Comparison of ENCODE assay signal across 20 cellular contexts in genomic region chr14:76228138-76228537, GRCh38.
DNase-seq lines count a peak whose midpoint lies in the region; ATAC-seq and TF ChIP-seq lines count a peak whose summit lies in the region.
"Had no signal": no experiment of that assay in that cellular context is flagged by ENCODE, and none has a peak within 500 bp of the region (broad histone marks: within the 10 kb centered on the region; RNA-seq: fewer than 3 reads in every experiment).

No MANE protein-coding gene starts in this region.

- H3K27me3 ChIP-seq in OCI-LY3 (ENCODE audit: low read depth, low read length) (no peaks in the 10 kb centered on the region), neuronal stem cell (ENCODE audit: control insufficient read depth in 3 of 3, insufficient read depth in 3 of 3, low read depth in 1 of 3, low read length in 3 of 3) (no peaks in the 10 kb centered on the region)
- H3K27me3 ChIP-seq: BLaER1 had no signal

- no peak for TF ChIP-seq CTCF in GM12864 (IDR thresholded peaks at IDR 0.05; ENCODE audit: low read depth, low read length, missing control alignments)
- no peak for TF ChIP-seq CTCF in OCI-LY3 (IDR thresholded peaks at IDR 0.05; ENCODE audit: low read depth, low read length)
- no peak for TF ChIP-seq CTCF in RWPE1 (conservative IDR thresholded peaks at IDR 0.05; ENCODE audit: low read depth)

- H3K36me3 Mint-ChIP-seq in activated T-cell treated with anti-CD3 and anti-CD28 coated beads, Interleukin-2, amount 50 U/mL, for 24 hours (ENCODE audit: low read depth), result peaks cover 5% of the 10 kb centered on the region
- no peaks in the 10 kb centered on the region for H3K36me3 Mint-ChIP-seq in effector memory CD8-positive, alpha-beta T cell (ENCODE audit: insufficient read depth)

- CTCF ChIA-PET in RWPE1 (lab: Yijun Ruan, JAX), result no interaction called here

- H3K4me3 ChIP-seq in GM12864 (ENCODE audit: low read depth, low read length), result peak overlapping the region; percentile 31; the same call in 1 of the 2 replicates
- H3K4me3 ChIP-seq in OCI-LY3 (ENCODE audit: low read length), result peak overlapping the region; percentile 10; the same call in 1 of the 2 replicates
- H3K4me3 ChIP-seq in neuronal stem cell (ENCODE audit: low read length in 2 of 2), result no peak overlapping the region
- H3K4me3 ChIP-seq: BLaER1, GM23338, K562 had no signal

- H3K79me1 ChIP-seq in neuronal stem cell (ENCODE audit: low read depth, low read length), result no peaks in the 10 kb centered on the region

- no peak overlapping the region for H2BK5ac ChIP-seq in neuronal stem cell (ENCODE audit: low read length)

- no peak overlapping the region for H2AK5ac ChIP-seq in neuronal stem cell (ENCODE audit: low read depth, low read length)

- WGBS in neuronal stem cell (ENCODE audit: extremely low coverage in 2 of 2, insufficient read length in 2 of 2, insufficient replicate concordance in 1 of 2), 2 donors, result no CpG with 5 or more reads among the region's 10 CpGs

- H3K9me3 ChIP-seq in OCI-LY3 (ENCODE audit: insufficient read depth, low read length) (no peaks in the 10 kb centered on the region), neuronal stem cell (replicated peaks in 1 of 2; ENCODE audit: control insufficient read depth in 2 of 2, insufficient read depth in 1 of 2, low read depth in 1 of 2, low read length in 2 of 2) (peaks cover 0 to 7% of the 10 kb centered on the region in 2 donors)
- H3K9me3 ChIP-seq: BLaER1 had no signal

- DNase-seq in GM12864 (ENCODE audit: low read depth) (no peak), neuronal stem cell (ENCODE audit: low spot score) (no peak), RWPE1 (ENCODE audit: low spot score) (no peak), NCI-H187 treated with DMSO at 0.1 percent for 48 hours (lab: John Stamatoyannopoulos, UW) (no peak)
- no peak for DNase-seq in activated T-cell treated with anti-CD3 and anti-CD28 coated beads, Interleukin-2, amount 50 U/mL, for 24 hours
- DNase-seq in effector memory CD8-positive, alpha-beta T cell, result no peak
- DNase-seq: 8988T; CD4-positive, alpha-beta memory T cell; DMS153; DMS79; GDM1 had no signal

- H3K4ac ChIP-seq in neuronal stem cell (ENCODE audit: low read length), result no peak overlapping the region

- H3K36me3 ChIP-seq in OCI-LY3 (replicated peaks; ENCODE audit: low read depth, low read length), result peaks cover 11% of the 10 kb centered on the region
- H3K36me3 ChIP-seq in neuronal stem cell (replicated peaks in 1 of 2; ENCODE audit: control insufficient read depth in 2 of 2, insufficient read depth in 2 of 2, low read length in 2 of 2), result no peaks in the 10 kb centered on the region
- H3K36me3 ChIP-seq: BLaER1 had no signal

- H3K23ac ChIP-seq in neuronal stem cell (ENCODE audit: low read depth, low read length, poor library complexity), result no peak overlapping the region

- no peak overlapping the region for H2BK15ac ChIP-seq in neuronal stem cell (ENCODE audit: low read length)

- no peak overlapping the region for H4K8ac ChIP-seq in neuronal stem cell (ENCODE audit: low read depth, low read length)

- H3K9me3 Mint-ChIP-seq in activated T-cell treated with anti-CD3 and anti-CD28 coated beads, Interleukin-2, amount 50 U/mL, for 24 hours, result peaks cover 15% of the 10 kb centered on the region
- peaks cover 0 to 7% of the 10 kb centered on the region in 2 donors for H3K9me3 Mint-ChIP-seq in effector memory CD8-positive, alpha-beta T cell
- H3K9me3 Mint-ChIP-seq: HFFc6 had no signal

- no peak overlapping the region for H3K18ac ChIP-seq in neuronal stem cell (ENCODE audit: low read length)

- H3K4me3 Mint-ChIP-seq in activated T-cell treated with anti-CD3 and anti-CD28 coated beads, Interleukin-2, amount 50 U/mL, for 24 hours, result no peak overlapping the region
- no peak overlapping the region for H3K4me3 Mint-ChIP-seq in effector memory CD8-positive, alpha-beta T cell
- H3K4me3 Mint-ChIP-seq: CD14-positive monocyte; CD4-positive, alpha-beta memory T cell; GM23338; HFFc6 had no signal

- H2AFZ ChIP-seq in OCI-LY3 (ENCODE audit: low read depth, low read length) (no peak overlapping the region), neuronal stem cell (ENCODE audit: low read length) (no peak overlapping the region)
- H2AFZ ChIP-seq: GM23338 had no signal

- H3K27me3 Mint-ChIP-seq in activated T-cell treated with anti-CD3 and anti-CD28 coated beads, Interleukin-2, amount 50 U/mL, for 24 hours, result no peaks in the 10 kb centered on the region
- no peaks in the 10 kb centered on the region for H3K27me3 Mint-ChIP-seq in effector memory CD8-positive, alpha-beta T cell
- H3K27me3 Mint-ChIP-seq: CD4-positive, alpha-beta memory T cell had no signal

- H3K79me2 ChIP-seq in OCI-LY3 (ENCODE audit: low read length), result no peaks in the 10 kb centered on the region

- H4K20me1 ChIP-seq in OCI-LY3 (ENCODE audit: insufficient read depth, low read length), result no peaks in the 10 kb centered on the region
- H4K20me1 ChIP-seq: BLaER1 had no signal

- peak; percentile 68 for ATAC-seq in GM18868 (IDR thresholded peaks at IDR 0.05; ENCODE audit: unreplicated experiment)
- no peak for ATAC-seq in effector memory CD8-positive, alpha-beta T cell (replicated peaks)
- ATAC-seq: HCT116, K562 had no signal

- H3K27ac Mint-ChIP-seq in activated T-cell treated with anti-CD3 and anti-CD28 coated beads, Interleukin-2, amount 50 U/mL, for 24 hours, result no peak overlapping the region
- no peak overlapping the region for H3K27ac Mint-ChIP-seq in effector memory CD8-positive, alpha-beta T cell
- H3K27ac Mint-ChIP-seq: CD14-positive monocyte; CD4-positive, alpha-beta memory T cell; GM23338; HFFc6 had no signal

- H3K14ac ChIP-seq in neuronal stem cell (ENCODE audit: low read length), result no peak overlapping the region

- H2BK12ac ChIP-seq in neuronal stem cell (ENCODE audit: low read length), result no peak overlapping the region

- POLR2A ChIA-PET in RWPE1 (lab: Yijun Ruan, JAX; ENCODE audit: low non-redundant PET), result no interaction called here

- H4K91ac ChIP-seq in neuronal stem cell (ENCODE audit: low read depth, low read length, poor library complexity), result no peak overlapping the region

- H2BK120ac ChIP-seq in neuronal stem cell (ENCODE audit: low read depth, low read length), result no peak overlapping the region

- H3K27ac ChIP-seq in OCI-LY3 (ENCODE audit: low read length) (no peak overlapping the region), neuronal stem cell (replicated peaks; ENCODE audit: low read length) (no peak overlapping the region), RWPE1 (no peak overlapping the region)
- H3K27ac ChIP-seq: BLaER1, HL-60 had no signal

- H3K4me2 ChIP-seq in OCI-LY3 (ENCODE audit: low read length) (peak overlapping the region; percentile 50), neuronal stem cell (ENCODE audit: insufficient read depth, low read length, poor library complexity, severe bottlenecking) (no peak overlapping the region)
- H3K4me2 ChIP-seq: BLaER1, GM23338 had no signal

- no peaks in the 10 kb centered on the region for H3K4me1 Mint-ChIP-seq in activated T-cell treated with anti-CD3 and anti-CD28 coated beads, Interleukin-2, amount 50 U/mL, for 24 hours (ENCODE audit: low read depth)
- no peaks in the 10 kb centered on the region for H3K4me1 Mint-ChIP-seq in effector memory CD8-positive, alpha-beta T cell (ENCODE audit: low read depth in 2 of 2)
- H3K4me1 Mint-ChIP-seq: CD4-positive, alpha-beta memory T cell; GM23338 had no signal

- H3K9ac ChIP-seq in OCI-LY3 (ENCODE audit: low read length) (no peak overlapping the region), neuronal stem cell (ENCODE audit: low read depth, low read length, poor library complexity) (peak overlapping the region; percentile 7)
- H3K9ac ChIP-seq: BLaER1 had no signal

- H3K4me1 ChIP-seq in OCI-LY3 (ENCODE audit: low read length) (peaks cover 14% of the 10 kb centered on the region), neuronal stem cell (ENCODE audit: control insufficient read depth in 2 of 2, insufficient read depth in 1 of 2, low read depth in 1 of 2, low read length in 2 of 2) (no peaks in the 10 kb centered on the region)
- H3K4me1 ChIP-seq: BLaER1 had no signal

Comparison
In these comparisons a context has a peak if more than half of its experiments do, and no peak if none do; other contexts are left out.
1. H3K4me3 ChIP-seq: peak in GM12864 (single experiment) and OCI-LY3 (single experiment); none in neuronal stem cell (0 of 2).